10 cellular contexts compared by ENCODE assay signal in the genomic region with DNA sequence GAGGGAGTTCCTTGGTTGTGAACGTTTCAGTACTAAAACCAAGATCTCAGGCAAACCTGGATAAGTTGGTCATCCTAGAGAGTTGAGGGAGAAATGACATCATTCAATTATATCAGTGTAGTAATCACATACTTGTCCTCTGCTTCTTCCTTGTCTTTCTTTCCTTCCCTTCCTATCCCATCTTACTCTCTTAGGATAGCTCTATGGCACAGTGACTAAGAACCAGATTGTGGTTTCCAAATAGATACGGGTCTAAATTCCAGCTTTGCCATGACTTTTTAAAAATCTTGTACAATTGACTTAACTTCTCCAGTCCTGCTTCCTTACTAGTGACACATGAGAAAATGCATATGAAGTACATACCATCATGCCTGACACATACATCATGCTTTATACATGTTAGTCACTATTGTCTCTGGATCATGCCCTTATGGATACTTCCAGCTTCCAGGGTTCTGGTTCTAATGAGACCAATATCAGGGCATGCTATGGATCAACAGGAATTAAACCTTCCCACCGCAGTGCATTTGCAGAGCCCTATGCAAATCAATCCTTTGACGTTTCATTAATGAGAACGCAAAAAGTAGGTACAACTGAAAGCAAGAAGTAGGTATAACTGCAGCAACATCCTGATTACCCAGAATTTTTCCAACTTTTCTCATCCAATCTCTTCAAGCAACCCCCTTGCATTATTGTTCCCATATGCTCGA.
DNase-seq lines count a peak whose midpoint lies in the region; ATAC-seq, FAIRE-seq and TF ChIP-seq lines count a peak whose summit lies in the region.
"Had no signal": no experiment of that assay in that cellular context is flagged by ENCODE, and none has a peak within 500 bp of the region (broad histone marks: within the 10 kb centered on the region; RNA-seq: fewer than 3 reads in every experiment).

No MANE protein-coding gene starts in this region.

- peak overlapping the region; percentile 84 for H3K4me2 ChIP-seq in astrocyte (ENCODE audit: low read length)
- no peak overlapping the region for H3K4me2 ChIP-seq in HepG2 (ENCODE audit: low read depth, low read length)

- FAIRE-seq in astrocyte (lab: Jason Lieb, UNC): peak; percentile 72
- no peak for FAIRE-seq in HepG2 (lab: Jason Lieb, UNC)

- H3K9me3 ChIP-seq in left ventricle myocardium inferior (replicated peaks) (no peaks in the 10 kb centered on the region), astrocyte (ENCODE audit: insufficient read depth, low read depth, low read length) (no peaks in the 10 kb centered on the region), HepG2 (ENCODE audit: low read length) (no peaks in the 10 kb centered on the region), transverse colon (no peaks in the 10 kb centered on the region)

- POLR2A ChIA-PET in HepG2 (lab: Yijun Ruan, JAX): no interaction called here

- in situ Hi-C loops in HepG2 (cut with HindIII; ENCODE audit: extremely low pct_ligation_motif_present, low pct_unique_long_range_greater_than_20kb): no loop called here
- in situ Hi-C loops in transverse colon (cut with MboI; ENCODE audit: low pct_ligation_motif_present in 1 of 4, low pct_unique_long_range_greater_than_20kb in 1 of 4, low sequenced_read_pairs in 3 of 4): no loop called here

- intact Hi-C loops in left ventricle myocardium inferior (cut with micrococcal nuclease) (loop anchor here (10.0 kb wide), 1 partner anchor 169 kb away; the partner anchor contains the start of gene KLF7), left cardiac atrium (cut with DNase I) (loop anchor here in 1 of 2 donors (2.0 to 5.0 kb wide), 3 partner anchors 106 to 166 kb away; partner anchors contain the start of gene KLF7), HepG2 (cut with micrococcal nuclease; ENCODE audit: unreplicated experiment) (no loop called here), transverse colon (cut with DNase I; ENCODE audit: low total_unique reads) (loop anchor here (5.0 kb wide), 1 partner anchor 166 kb away; the partner anchor contains the start of gene KLF7)

- WGBS in HepG2 (ENCODE audit: low lambda C conversion rate): 57% methylated on average over 6 of the region's 6 CpGs
- WGBS in transverse colon (ENCODE audit: low coverage in 1 of 2), 2 donors: 76 to 79% methylated on average over 4 to 6 of the region's 6 CpGs

- DNase-seq in left ventricle myocardium inferior (no peak), left cardiac atrium (no peak), astrocyte (ENCODE audit: low read depth) (peak; percentile 73), HepG2 (ENCODE audit: low spot score) (no peak), transverse colon (no peak)
- DNase-seq: CD4-positive, alpha-beta T cell; NCI-H526 treated with DMSO at 0.1 percent for 48 hours had no signal

- no peak for TF ChIP-seq RAD21 in HepG2 (CRISPR knock-in tag; IDR thresholded peaks at IDR 0.05)

- peak overlapping the region; percentile 99 for H3K27ac Mint-ChIP-seq in astrocyte (ENCODE audit: unreplicated experiment)
- H3K27ac Mint-ChIP-seq: CD4-positive, alpha-beta T cell had no signal

- H3K9me3 Mint-ChIP-seq in astrocyte (ENCODE audit: unreplicated experiment): no peaks in the 10 kb centered on the region
- H3K9me3 Mint-ChIP-seq: CD4-positive, alpha-beta T cell had no signal

- TF ChIP-seq CTCF in left ventricle myocardium inferior (IDR thresholded peaks at IDR 0.05; ENCODE audit: borderline replicate concordance): no peak
- TF ChIP-seq CTCF in astrocyte (IDR thresholded peaks at IDR 0.05; ENCODE audit: insufficient read depth, low read depth, low read length): no peak
- TF ChIP-seq CTCF in HepG2 (CRISPR knock-in tag; IDR thresholded peaks at IDR 0.05): no peak
- no peak for TF ChIP-seq CTCF in transverse colon (IDR thresholded peaks at IDR 0.05)

- H3K4me1 ChIP-seq in left ventricle myocardium inferior (peaks cover 61% of the 10 kb centered on the region), astrocyte (ENCODE audit: insufficient read depth, low read length) (peaks cover 40% of the 10 kb centered on the region), HepG2 (ENCODE audit: insufficient read depth, low read length) (no peaks in the 10 kb centered on the region), transverse colon (peaks cover 0 to 5% (median 2%) of the 10 kb centered on the region in 4 donors)

- H3K4me3 ChIP-seq in left ventricle myocardium inferior (peak overlapping the region; percentile 52), astrocyte (ENCODE audit: insufficient read depth, low read depth, low read length) (peak overlapping the region; percentile 49), HepG2 (replicated peaks in 1 of 3; ENCODE audit: insufficient read depth in 1 of 3, low read depth in 2 of 3, low read length in 3 of 3) (no peak overlapping the region), transverse colon (no peak overlapping the region)

- peak overlapping the region; percentile 68 for H3K4me3 Mint-ChIP-seq in astrocyte (ENCODE audit: unreplicated experiment)
- H3K4me3 Mint-ChIP-seq: CD4-positive, alpha-beta T cell had no signal

- H3K27me3 ChIP-seq in left ventricle myocardium inferior (ENCODE audit: low read depth) (no peaks in the 10 kb centered on the region), astrocyte (ENCODE audit: insufficient read depth, low read length) (no peaks in the 10 kb centered on the region), HepG2 (ENCODE audit: control insufficient read depth in 1 of 2, insufficient read depth in 2 of 2, low read length in 2 of 2) (no peaks in the 10 kb centered on the region), transverse colon (no peaks in the 10 kb centered on the region)

- CTCF ChIA-PET in HepG2 (lab: Yijun Ruan, JAX; ENCODE audit: low intra/inter-chr PET ratio, low total read pairs): no interaction called here

- H2AFZ ChIP-seq in astrocyte (ENCODE audit: low read depth, low read length): no peak overlapping the region
- no peak overlapping the region for H2AFZ ChIP-seq in HepG2 (ENCODE audit: low read length)

- no peaks in the 10 kb centered on the region for H3K27me3 Mint-ChIP-seq in astrocyte (ENCODE audit: low read depth, unreplicated experiment)
- H3K27me3 Mint-ChIP-seq: CD4-positive, alpha-beta T cell had no signal

- H3K9ac ChIP-seq in astrocyte (ENCODE audit: low read length) (peak overlapping the region; percentile 90), HepG2 (ENCODE audit: insufficient read depth, low read depth, low read length) (no peak overlapping the region)

- BruUV-seq in HepG2 (replicated peaks; lab: Mats Ljungman, UMichigan): no TSS peak

- H4K20me1 ChIP-seq in astrocyte (ENCODE audit: insufficient read depth, low read length): no peaks in the 10 kb centered on the region
- H4K20me1 ChIP-seq in HepG2 (ENCODE audit: insufficient read depth, low read length): no peaks in the 10 kb centered on the region

- peaks cover 78% of the 10 kb centered on the region for H3K4me1 Mint-ChIP-seq in astrocyte (ENCODE audit: low read depth, unreplicated experiment)

- TF ChIP-seq EP300 in HepG2 (IDR thresholded peaks at IDR 0.05; ENCODE audit: low read depth in 2 of 2, low read length in 2 of 2) (no peak), HepG2 (CRISPR knock-in tag; IDR thresholded peaks at IDR 0.05; ENCODE audit: borderline replicate concordance) (no peak), transverse colon (IDR thresholded peaks at IDR 0.05; ENCODE audit: low read depth) (no peak)

- no peaks in the 10 kb centered on the region for H3K36me3 Mint-ChIP-seq in astrocyte (ENCODE audit: low read depth, unreplicated experiment)

- no peak for TF ChIP-seq POLR2A in HepG2 (IDR thresholded peaks at IDR 0.05; ENCODE audit: insufficient read depth in 1 of 2, low read depth in 2 of 2, low read length in 2 of 2)
- TF ChIP-seq POLR2A in transverse colon (IDR thresholded peaks at IDR 0.05): no peak

- ATAC-seq in left cardiac atrium (no peak), HepG2 (no peak), GM18517 (IDR thresholded peaks at IDR 0.05; ENCODE audit: unreplicated experiment) (no peak), GM21423 (IDR thresholded peaks at IDR 0.05; ENCODE audit: unreplicated experiment) (no peak), GM21529 (IDR thresholded peaks at IDR 0.05; ENCODE audit: unreplicated experiment) (no peak)

- no peaks in the 10 kb centered on the region for H3K79me2 ChIP-seq in astrocyte (ENCODE audit: insufficient read depth, low read length)
- no peaks in the 10 kb centered on the region for H3K79me2 ChIP-seq in HepG2 (ENCODE audit: insufficient read depth, low read length)

- H3K36me3 ChIP-seq in left ventricle myocardium inferior (no peaks in the 10 kb centered on the region), astrocyte (ENCODE audit: insufficient read depth, low read length) (no peaks in the 10 kb centered on the region), HepG2 (replicated peaks in 1 of 2; ENCODE audit: control insufficient read depth in 1 of 2, insufficient read depth in 2 of 2, low read length in 2 of 2) (no peaks in the 10 kb centered on the region), transverse colon (no peaks in the 10 kb centered on the region)

- H3K27ac ChIP-seq in left ventricle myocardium inferior (replicated peaks): peak overlapping the region; percentile 93
- H3K27ac ChIP-seq in astrocyte (ENCODE audit: low read depth, low read length): peak overlapping the region; percentile 99
- no peak overlapping the region for H3K27ac ChIP-seq in HepG2 (ENCODE audit: extremely low read length, insufficient read depth, low read length)
- peak overlapping the region; percentile 75 to 83 (median 79) for H3K27ac ChIP-seq in transverse colon

TF ChIP-seq in HepG2, 621 proteins besides CTCF, POLR2A, EP300 and RAD21:
- TF ChIP-seq ATF7 (IDR thresholded peaks at IDR 0.05) (peak; percentile 87), ATF7 (CRISPR knock-in tag; IDR thresholded peaks at IDR 0.05) (no peak), THAP11 (CRISPR knock-in tag; IDR thresholded peaks at IDR 0.05) (no peak), CREB1 (IDR thresholded peaks at IDR 0.05) (peak; percentile 31; the same call in 1 of the 2 replicates), CREB1 (CRISPR knock-in tag; IDR thresholded peaks at IDR 0.05) (no peak)

Comparison
In these comparisons a context has a peak if more than half of its experiments do, and no peak if none do; other contexts are left out.
1. H3K4me3 ChIP-seq: peak in left ventricle myocardium inferior (single experiment) and astrocyte (single experiment); none in HepG2 (0 of 3) and transverse colon (0 of 4).